ENCODE assay signal across 8 cellular contexts in genomic region chr15:78035319-78035718, GRCh38. TPM values are rescaled to one million over a fixed set of nuclear protein-coding genes. Genes with fewer than 3 reads are reported as not detected.
A peak's percentile ranks its signal among the peaks of the same experiment; 100 is the strongest.
DNase-seq lines count a peak whose midpoint lies in the region; ATAC-seq and TF ChIP-seq lines count a peak whose summit lies in the region.
"Had no signal": no experiment of that assay in that cellular context is flagged by ENCODE, and none has a peak within 500 bp of the region (broad histone marks: within the 10 kb centered on the region; RNA-seq: fewer than 3 reads in every experiment).

No MANE protein-coding gene starts in this region.

- H2AFZ ChIP-seq in OCI-LY1 (ENCODE audit: low read length) (no peak overlapping the region), PC-3 (ENCODE audit: low read length) (no peak overlapping the region)

- CTCF ChIA-PET in activated naive CD4-positive, alpha-beta T cell treated with anti-CD3 and anti-CD28 coated beads, Interleukin-2, amount 10 ng/mL, durations not matched to agents 7 days and 5 days (lab: Charles Lee): interaction anchor here (1.1 to 4.0 kb wide), 12 partner anchors 8 to 76 kb away, joined by 3 to 33 read pairs (median 8); no protein-coding TSS in a partner anchor
- CTCF ChIA-PET in PC-3 (lab: Charles Lee): interaction anchor here (0.6 kb wide), 2 partner anchors 16 to 43 kb away, joined by 3 read pairs; no protein-coding TSS in a partner anchor

- H3K4me2 ChIP-seq in OCI-LY1 (ENCODE audit: low read length): peak overlapping the region; percentile 63
- no peak overlapping the region for H3K4me2 ChIP-seq in PC-3 (ENCODE audit: low read length)

- peaks cover 85% of the 10 kb centered on the region for H3K4me1 Mint-ChIP-seq in activated naive CD4-positive, alpha-beta T cell treated with anti-CD3 and anti-CD28 coated beads, Interleukin-2, amount 10 ng/mL, durations not matched to agents 7 days and 5 days

- ATAC-seq in PC-3: no peak; the same call in 1 of the 2 replicates
- no peak for ATAC-seq in GM18907 (IDR thresholded peaks at IDR 0.05; ENCODE audit: unreplicated experiment)

- no peaks in the 10 kb centered on the region for H3K9me2 ChIP-seq in OCI-LY1 (ENCODE audit: low read depth, low read length)
- no peaks in the 10 kb centered on the region for H3K9me2 ChIP-seq in PC-3 (replicated peaks; ENCODE audit: low read length)

- H3K4me3 ChIP-seq in OCI-LY1 (ENCODE audit: low read depth, low read length, poor library complexity, severe bottlenecking): peak overlapping the region; percentile 33
- H3K4me3 ChIP-seq in subcutaneous abdominal adipose tissue (ENCODE audit: low read depth in 1 of 5, low read length in 5 of 5): no peak overlapping the region
- no peak overlapping the region for H3K4me3 ChIP-seq in PC-3 (ENCODE audit: low read length)

- H3K36me3 Mint-ChIP-seq in activated naive CD4-positive, alpha-beta T cell treated with anti-CD3 and anti-CD28 coated beads, Interleukin-2, amount 10 ng/mL, durations not matched to agents 7 days and 5 days: peaks cover 65% of the 10 kb centered on the region

- no peaks in the 10 kb centered on the region for H3K27me3 Mint-ChIP-seq in activated naive CD4-positive, alpha-beta T cell treated with anti-CD3 and anti-CD28 coated beads, Interleukin-2, amount 10 ng/mL, durations not matched to agents 7 days and 5 days

- H3K27ac ChIP-seq in OCI-LY1 (ENCODE audit: low read depth, low read length, poor library complexity, severe bottlenecking) (peak overlapping the region; percentile 98), layer of hippocampus (ENCODE audit: low read depth, low read length) (peak overlapping the region; percentile 23), subcutaneous abdominal adipose tissue (ENCODE audit: low read depth, low read length) (peak overlapping the region; percentile 59), PC-3 (ENCODE audit: low read length) (no peak overlapping the region)

- H3F3A ChIP-seq in OCI-LY1 (ENCODE audit: insufficient read depth, low read length): 0 out of 2 replicates have a peak, but pooled peaks cover 7% of the 10 kb centered on the region
- H3F3A ChIP-seq in PC-3 (ENCODE audit: low read length, unreplicated experiment): no peaks in the 10 kb centered on the region

- H3K9me3 Mint-ChIP-seq in activated naive CD4-positive, alpha-beta T cell treated with anti-CD3 and anti-CD28 coated beads, Interleukin-2, amount 10 ng/mL, durations not matched to agents 7 days and 5 days: no peaks in the 10 kb centered on the region

- no peaks in the 10 kb centered on the region for H3K9me3 ChIP-seq in OCI-LY1 (ENCODE audit: low read length)
- H3K9me3 ChIP-seq in subcutaneous abdominal adipose tissue (ENCODE audit: control insufficient read depth in 5 of 5, low read length in 5 of 5): no peaks in the 10 kb centered on the region
- H3K9me3 ChIP-seq in PC-3 (ENCODE audit: low read length): no peaks in the 10 kb centered on the region

- no peak for DNase-seq in activated naive CD4-positive, alpha-beta T cell treated with anti-CD3 and anti-CD28 coated beads, Interleukin-2, amount 10 ng/mL, durations not matched to agents 7 days and 5 days
- DNase-seq in glomerular visceral epithelial cell (ENCODE audit: extremely low spot score): no peak
- DNase-seq in PC-3: no peak
- DNase-seq: NCI-H69 had no signal

- no peak for TF ChIP-seq CTCF in OCI-LY1 (IDR thresholded peaks at IDR 0.05; ENCODE audit: low read length)
- TF ChIP-seq CTCF in PC-3 (conservative IDR thresholded peaks at IDR 0.05; ENCODE audit: low read depth, low read length): no peak

- peak overlapping the region; percentile 44 for H3K4me3 Mint-ChIP-seq in activated naive CD4-positive, alpha-beta T cell treated with anti-CD3 and anti-CD28 coated beads, Interleukin-2, amount 10 ng/mL, durations not matched to agents 7 days and 5 days

- H3K9ac ChIP-seq in OCI-LY1 (ENCODE audit: low read length) (peak overlapping the region; percentile 58), subcutaneous abdominal adipose tissue (ENCODE audit: low read length in 5 of 5) (peak overlapping the region in 2 of 5 donors; percentile 10 to 38), PC-3 (ENCODE audit: low read length) (no peak overlapping the region)

- H4K20me1 ChIP-seq in OCI-LY1 (ENCODE audit: insufficient read depth, low read length) (no peaks in the 10 kb centered on the region), PC-3 (ENCODE audit: low read length) (no peaks in the 10 kb centered on the region)

- H3K4me1 ChIP-seq in OCI-LY1 (ENCODE audit: insufficient read depth, low read length, severe bottlenecking): peaks cover 77% of the 10 kb centered on the region
- H3K4me1 ChIP-seq in subcutaneous abdominal adipose tissue (ENCODE audit: control insufficient read depth in 5 of 5, insufficient read depth in 5 of 5, low read length in 5 of 5): peaks cover 15 to 65% (median 50%) of the 10 kb centered on the region in 5 donors
- H3K4me1 ChIP-seq in PC-3 (ENCODE audit: insufficient read depth, low read length): no peaks in the 10 kb centered on the region

- intact Hi-C loops in PC-3 (cut with micrococcal nuclease): no loop called here

- peak overlapping the region; percentile 82 for H3K27ac Mint-ChIP-seq in activated naive CD4-positive, alpha-beta T cell treated with anti-CD3 and anti-CD28 coated beads, Interleukin-2, amount 10 ng/mL, durations not matched to agents 7 days and 5 days

- POLR2A ChIA-PET in PC-3 (lab: Charles Lee; ENCODE audit: unreplicated experiment): interaction anchor here (0.5 kb wide), 1 partner anchor 530 kb away, joined by 24 read pairs; no protein-coding TSS in a partner anchor

- H3K36me3 ChIP-seq in OCI-LY1 (ENCODE audit: insufficient read depth, low read length): peaks cover 17% of the 10 kb centered on the region; the same call in 1 of the 2 replicates
- peaks cover 12 to 27% (median 15%) of the 10 kb centered on the region in 5 donors for H3K36me3 ChIP-seq in subcutaneous abdominal adipose tissue (ENCODE audit: control insufficient read depth in 5 of 5, insufficient read depth in 5 of 5, low read length in 5 of 5)
- H3K36me3 ChIP-seq in PC-3 (ENCODE audit: low read depth, low read length): no peaks in the 10 kb centered on the region

- H3K27me3 ChIP-seq in OCI-LY1 (ENCODE audit: insufficient read depth, low read length): no peaks in the 10 kb centered on the region
- H3K27me3 ChIP-seq in layer of hippocampus (ENCODE audit: control insufficient read depth, insufficient read depth, low read length): no peaks in the 10 kb centered on the region
- no peaks in the 10 kb centered on the region for H3K27me3 ChIP-seq in subcutaneous abdominal adipose tissue (ENCODE audit: control insufficient read depth in 5 of 5, insufficient read depth in 4 of 5, low read length in 5 of 5)
- H3K27me3 ChIP-seq in PC-3 (ENCODE audit: low read length): no peaks in the 10 kb centered on the region

- peaks cover 10% of the 10 kb centered on the region; the same call in 1 of the 2 replicates for H3K79me2 ChIP-seq in OCI-LY1 (ENCODE audit: insufficient read depth, low read length)
- no peaks in the 10 kb centered on the region for H3K79me2 ChIP-seq in PC-3 (ENCODE audit: low read length)

- BruUV-seq in PC-3 (replicated peaks; lab: Mats Ljungman, UMichigan): no TSS peak

RNA-seq across cellular contexts. Expression of gene TBC1D2B, which starts 42.2 kb away (rescaled TPM):
- 12.6 and 19.0 TPM in 2 replicates for total RNA-seq in PC-3 (2014; rRNA removed)

RNA-seq across cellular contexts. Expression of gene SH2D7, which starts 57.0 kb away (rescaled TPM):
- not detected in 2 replicates for total RNA-seq in PC-3 (2014; rRNA removed)
